In genomic region chr19:11549386-11549953, GRCh38 we compare ENCODE assay signal across 1 cellular context.
TF ChIP-seq lines count a peak whose summit lies in the region.

No MANE protein-coding gene starts in this region.

TF ChIP-seq in HepG2, 621 proteins besides CTCF, POLR2A, EP300 and RAD21:
- TF ChIP-seq PHF20 (CRISPR knock-in tag; IDR thresholded peaks at IDR 0.05) (no peak), PCBP1 (IDR thresholded peaks at IDR 0.05; ENCODE audit: borderline replicate concordance, low read depth, low read length) (no peak), HNRNPL (IDR thresholded peaks at IDR 0.05; ENCODE audit: low read depth, low read length) (0 out of 2 replicates have a peak, but pooled peaks have one; percentile 59), ZNF512B (CRISPR knock-in tag; IDR thresholded peaks at IDR 0.05; ENCODE audit: borderline replicate concordance) (no peak)
